In genomic region chr6:37556884-37557644, GRCh38 we compare ENCODE assay signal across 20 cellular contexts. TPM values are rescaled to one million over a fixed set of nuclear protein-coding genes. Genes with fewer than 3 reads are reported as not detected.
DNase-seq lines count a peak whose midpoint lies in the region; ATAC-seq and TF ChIP-seq lines count a peak whose summit lies in the region.
"Had no signal": no experiment of that assay in that cellular context is flagged by ENCODE, and none has a peak within 500 bp of the region (broad histone marks: within the 10 kb centered on the region; RNA-seq: fewer than 3 reads in every experiment).

No MANE protein-coding gene starts in this region.

- H3K27ac ChIP-seq in mesendoderm (ENCODE audit: low read depth, low read length) (no peak overlapping the region), tibial nerve (no peak overlapping the region)
- H3K27ac ChIP-seq: coronary artery, KMS-11, thoracic aorta had no signal

- no peak overlapping the region for H2BK15ac ChIP-seq in mesendoderm (replicated peaks; ENCODE audit: low read depth)

- TF ChIP-seq POLR2A in tibial nerve (IDR thresholded peaks at IDR 0.05) = no peak

- H3K9ac ChIP-seq in mesendoderm (ENCODE audit: low read length) = no peak overlapping the region
- H3K9ac ChIP-seq: KMS-11 had no signal

- no peak overlapping the region for H2BK120ac ChIP-seq in mesendoderm (ENCODE audit: low read depth, low read length)

- H3K4me1 ChIP-seq in mesendoderm (ENCODE audit: control insufficient read depth, low read depth, low read length) = no peaks in the 10 kb centered on the region
- H3K4me1 ChIP-seq in tibial nerve = no peaks in the 10 kb centered on the region

- WGBS in mesendoderm (ENCODE audit: extremely low coverage, insufficient coverage, low lambda C conversion rate) = no CpG with 5 or more reads among the region's 15 CpGs
- WGBS in tibial nerve, 2 donors = 63 to 70% methylated on average over 12 to 15 of the region's 15 CpGs

- H3K4me3 ChIP-seq in mesendoderm (ENCODE audit: low read length) = no peak overlapping the region
- H3K4me3 ChIP-seq in tibial nerve = no peak overlapping the region
- H3K4me3 ChIP-seq: coronary artery, lung, smooth muscle cell, thoracic aorta had no signal

- TF ChIP-seq CTCF in activated B cell treated with CpG ODN at 0.5 μM for 24 hours (IDR thresholded peaks at IDR 0.05) (no peak), tibial nerve (IDR thresholded peaks at IDR 0.05) (no peak)

- H3K9me3 Mint-ChIP-seq in activated B cell treated with CpG ODN at 0.5 μM for 24 hours = no peaks in the 10 kb centered on the region
- H3K9me3 Mint-ChIP-seq: HFFc6, T-cell had no signal

- no peak overlapping the region for H4K5ac ChIP-seq in mesendoderm (ENCODE audit: low read length)

- peaks cover 92% of the 10 kb centered on the region for H3K4me1 Mint-ChIP-seq in activated B cell treated with CpG ODN at 0.5 μM for 24 hours

- H3K36me3 Mint-ChIP-seq in activated B cell treated with CpG ODN at 0.5 μM for 24 hours (ENCODE audit: low read depth) = no peaks in the 10 kb centered on the region

- intact Hi-C loops in activated B cell treated with CpG ODN at 0.5 μM for 24 hours (cut with micrococcal nuclease) = no loop called here

- H3K27me3 Mint-ChIP-seq in activated B cell treated with CpG ODN at 0.5 μM for 24 hours = no peaks in the 10 kb centered on the region
- H3K27me3 Mint-ChIP-seq: T-cell had no signal

- peaks cover 0 to 7% (median 0%) of the 10 kb centered on the region in 4 donors for H3K9me3 ChIP-seq in tibial nerve
- H3K9me3 ChIP-seq: thoracic aorta had no signal

- POLR2A ChIA-PET in activated B cell treated with CpG ODN at 0.5 μM for 24 hours (lab: Charles Lee) = interaction anchor here (0.6 to 2.1 kb wide), 5 partner anchors 9 to 286 kb away, joined by 3 to 7 read pairs (median 5); no protein-coding TSS in a partner anchor

- H3K27ac Mint-ChIP-seq in activated B cell treated with CpG ODN at 0.5 μM for 24 hours = peak overlapping the region; percentile 77
- H3K27ac Mint-ChIP-seq: HFFc6, T-cell had no signal

- H2BK5ac ChIP-seq in mesendoderm (ENCODE audit: low read length) = no peak overlapping the region

- H3K4ac ChIP-seq in mesendoderm (ENCODE audit: low read depth, low read length) = no peak overlapping the region

- ATAC-seq in GM18511 (IDR thresholded peaks at IDR 0.05; ENCODE audit: unreplicated experiment) (peak; percentile 33), HG02885 (IDR thresholded peaks at IDR 0.05; ENCODE audit: poor library complexity, unreplicated experiment) (peak; percentile 34), activated B cell treated with CpG ODN at 0.5 μM for 24 hours (ENCODE audit: low read depth) (peak; percentile 41)
- ATAC-seq: esophagus mucosa, T-cell had no signal

- no peak overlapping the region for H2AK5ac ChIP-seq in mesendoderm (ENCODE audit: low read length)

- CTCF ChIA-PET in activated B cell treated with CpG ODN at 0.5 μM for 24 hours (lab: Charles Lee) = interaction anchor here (0.7 to 2.7 kb wide), 3 partner anchors 14 to 101 kb away, joined by 3 to 12 read pairs (median 3); no protein-coding TSS in a partner anchor

- peak overlapping the region; percentile 44 for H3K4me3 Mint-ChIP-seq in activated B cell treated with CpG ODN at 0.5 μM for 24 hours
- H3K4me3 Mint-ChIP-seq: HFFc6, T-cell had no signal

- DNase-seq in activated B cell treated with CpG ODN at 0.5 μM for 24 hours = no peak
- peak; percentile 47 for DNase-seq in renal cortical epithelial cell (ENCODE audit: low read depth)
- DNase-seq in pons (ENCODE audit: low spot score) = no peak
- no peak for DNase-seq in GM19240 (ENCODE audit: insufficient read length, low spot score)
- DNase-seq in mesendoderm = no peak
- no peak for DNase-seq in tibial nerve (ENCODE audit: low spot score in 2 of 2)
- DNase-seq: activated T-cell treated with anti-CD3 and anti-CD28 coated beads for 4 hours, HFFc6, hypothalamus, NCI-H2029, nucleus accumbens, T-cell had no signal

- no peaks in the 10 kb centered on the region for H3K36me3 ChIP-seq in mesendoderm (ENCODE audit: control insufficient read depth, insufficient read depth, low read length)
- no peaks in the 10 kb centered on the region for H3K36me3 ChIP-seq in tibial nerve
- H3K36me3 ChIP-seq: thoracic aorta had no signal

- H3K56ac ChIP-seq in mesendoderm (ENCODE audit: low read length) = no peak overlapping the region

- no peak overlapping the region for H3K4me2 ChIP-seq in mesendoderm (ENCODE audit: low read length)
- H3K4me2 ChIP-seq: KMS-11, smooth muscle cell had no signal

- H3K79me2 ChIP-seq in mesendoderm (ENCODE audit: control insufficient read depth, insufficient read depth, low read length) = no peaks in the 10 kb centered on the region

- TF ChIP-seq EP300 in tibial nerve (IDR thresholded peaks at IDR 0.05) = no peak

- H3K27me3 ChIP-seq in mesendoderm (ENCODE audit: insufficient read depth, low read length, poor library complexity) (peaks cover 2% of the 10 kb centered on the region), tibial nerve (no peaks in the 10 kb centered on the region)

- no peak overlapping the region for H3K23ac ChIP-seq in mesendoderm (ENCODE audit: low read length)

- no peak overlapping the region for H3K18ac ChIP-seq in mesendoderm (ENCODE audit: low read length)

- H3K79me1 ChIP-seq in mesendoderm (ENCODE audit: low read length) = no peaks in the 10 kb centered on the region

- no peak overlapping the region for H4K8ac ChIP-seq in mesendoderm (ENCODE audit: low read depth, low read length)

RNA-seq across cellular contexts. Expression of gene CCDC167, which starts 57.4 kb away (rescaled TPM):
- total RNA-seq in activated B cell treated with CpG ODN at 0.5 μM for 24 hours (18.4 and 25.9 TPM in 2 replicates), renal cortical epithelial cell (21.1 and 46.5 TPM in 2 replicates), tibial nerve (10 to 100 TPM in 3 of 4 donors, 1 to 10 TPM in 1; 9.4 to 50.7 (median 25.8) TPM)
- 27.6 TPM for polyA plus RNA-seq in mesendoderm (2013, experiment 1 of 2)
- polyA plus RNA-seq in mesendoderm (2013, experiment 2 of 2) = 28.0 TPM
